In the genomic region with DNA sequence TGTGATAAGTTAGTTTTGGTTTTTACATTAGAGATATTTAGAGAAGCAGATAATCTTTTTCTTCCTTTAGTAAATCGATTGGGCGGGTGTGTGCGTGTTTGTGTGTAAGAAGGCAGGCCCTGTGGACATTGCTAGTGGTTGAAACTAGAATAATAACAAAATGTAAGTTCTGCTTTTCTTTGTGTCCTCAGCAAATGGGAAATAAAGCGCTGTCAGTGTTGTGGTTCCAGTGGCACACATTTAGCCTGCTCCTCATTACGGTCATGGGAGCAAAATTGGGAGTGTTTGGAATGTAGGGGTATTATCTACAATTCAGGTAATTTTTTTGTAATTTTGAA, we compare ENCODE assay signal across 16 cellular contexts.
"Had no signal": no experiment of that assay in that cellular context is flagged by ENCODE, and none has a peak within 500 bp of the region (broad histone marks: within the 10 kb centered on the region; RNA-seq: fewer than 3 reads in every experiment).

No MANE protein-coding gene starts in this region.

- H3K9me3 ChIP-seq: body of pancreas, tibial artery, uterus had no signal

- H3K27ac ChIP-seq: body of pancreas, skin epidermis, tibial artery, uterus, WERI-Rb-1 had no signal

- H3K4me3 ChIP-seq: body of pancreas, lung, skin epidermis, tibial artery, uterus had no signal

- H3K4me1 ChIP-seq: tibial artery, uterus had no signal

- DNase-seq: activated CD4-positive, alpha-beta T cell treated with anti-CD3 and anti-CD28 coated beads for 36 hours; activated CD8-positive, alpha-beta memory T cell treated with anti-CD3 and anti-CD28 coated beads, Interleukin-2, amount 50 U/mL, for 48 hours; activated CD8-positive, alpha-beta T cell treated with anti-CD3 and anti-CD28 coated beads, Interleukin-2, amount 10 ng/mL, durations not matched to agents 7 days and 5 days; activated naive CD4-positive, alpha-beta T cell treated with anti-CD3 and anti-CD28 coated beads, Interleukin-2, amount 50 U/mL, for 16 hours; body of pancreas; endodermal cell; erythroblast; glutamatergic neuron; midbrain; naive B cell; T1000; tibial artery; uterus; WERI-Rb-1 had no signal

- ATAC-seq: activated CD8-positive, alpha-beta T cell treated with anti-CD3 and anti-CD28 coated beads, Interleukin-2, amount 10 ng/mL, durations not matched to agents 7 days and 5 days; body of pancreas had no signal

- H3K36me3 ChIP-seq: uterus had no signal

- H3K27me3 ChIP-seq: body of pancreas, tibial artery, uterus had no signal
